Comparison of ENCODE assay signal across 6 cellular contexts in genomic region chr5:162119801-162120200, GRCh38. TPM values are rescaled to one million over a fixed set of nuclear protein-coding genes. Genes with fewer than 3 reads are reported as not detected.
"Had no signal": no experiment of that assay in that cellular context is flagged by ENCODE, and none has a peak within 500 bp of the region (broad histone marks: within the 10 kb centered on the region; RNA-seq: fewer than 3 reads in every experiment).

No MANE protein-coding gene starts in this region.

- H3K27ac Mint-ChIP-seq: GM23338, H9 had no signal

- H3K9me3 Mint-ChIP-seq: GM23338 had no signal

- H3K4me3 Mint-ChIP-seq: GM23338, H9 had no signal

- H3K4me3 ChIP-seq: GM23338, K562 had no signal

- DNase-seq: H9, HCEC 1CT, IMR-90 had no signal

- H2AFZ ChIP-seq: GM23338 had no signal

- H3K4me2 ChIP-seq: GM23338 had no signal

RNA-seq across cellular contexts. Expression of gene GABRG2, which starts 52.2 kb away (rescaled TPM):
- total RNA-seq: HT-29, IMR-90 had no signal
